In the genomic region with DNA sequence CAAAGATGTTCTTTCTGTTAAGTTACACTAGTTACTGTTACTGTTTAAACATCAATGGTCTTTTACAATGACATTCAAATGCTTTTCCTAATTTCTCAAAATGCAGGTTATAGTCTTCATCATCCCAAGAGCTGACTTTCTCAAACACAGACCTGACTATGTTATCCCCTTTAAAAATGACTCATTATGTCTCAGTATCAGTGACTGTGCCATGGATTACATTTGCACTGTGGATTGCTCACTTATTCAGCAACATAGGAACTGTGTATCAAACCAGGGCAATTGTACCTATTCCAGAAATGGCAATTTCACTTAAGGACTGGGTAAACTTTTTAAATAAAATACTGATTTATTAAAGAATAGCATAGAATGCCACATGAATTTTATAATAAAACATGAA, we compare ENCODE assay signal across 19 cellular contexts.
"Had no signal": no experiment of that assay in that cellular context is flagged by ENCODE, and none has a peak within 500 bp of the region (broad histone marks: within the 10 kb centered on the region; RNA-seq: fewer than 3 reads in every experiment).

No MANE protein-coding gene starts in this region.

- H3K9me3 ChIP-seq: colonic mucosa, gastroesophageal sphincter, pancreas, stomach, thoracic aorta had no signal

- H3K36me3 ChIP-seq: colonic mucosa, gastroesophageal sphincter, left ventricle myocardium inferior, pancreas, stomach, thoracic aorta had no signal

- H3K4me3 ChIP-seq: colonic mucosa, gastroesophageal sphincter, left ventricle myocardium inferior, lung, pancreas, skin epidermis, stomach, thoracic aorta had no signal

- H3K27me3 ChIP-seq: colonic mucosa, gastroesophageal sphincter, pancreas, stomach had no signal

- H3K4me1 ChIP-seq: colonic mucosa, gastroesophageal sphincter, left ventricle myocardium inferior, pancreas, stomach had no signal

- DNase-seq: colonic mucosa; dermis blood vessel endothelial cell; erythroblast; glutamatergic neuron; islet precursor cell; left ventricle myocardium inferior; mesendoderm; naive B cell; occipital lobe; pancreas; stimulated activated naive CD4-positive, alpha-beta T cell; stomach; substantia nigra; trophoblast cell had no signal

- FAIRE-seq: pancreas had no signal

- H3K27ac ChIP-seq: colonic mucosa, gastroesophageal sphincter, left ventricle myocardium inferior, pancreas, skin epidermis, stomach, thoracic aorta had no signal

- ATAC-seq: gastroesophageal sphincter, pancreas, sciatic nerve had no signal
